In genomic region chr6:144528605-144529425, GRCh38 we compare ENCODE assay signal across 12 cellular contexts.
DNase-seq lines count a peak whose midpoint lies in the region; ATAC-seq and TF ChIP-seq lines count a peak whose summit lies in the region.
"Had no signal": no experiment of that assay in that cellular context is flagged by ENCODE, and none has a peak within 500 bp of the region (broad histone marks: within the 10 kb centered on the region; RNA-seq: fewer than 3 reads in every experiment).

No MANE protein-coding gene starts in this region.

- peaks cover 27 to 55% of the 10 kb centered on the region in 2 donors for H3K36me3 Mint-ChIP-seq in stimulated activated naive B cell treated with anti-CD40 and anti-IgM and Interleukin-4, amounts not matched to agents 10 μg/mL and 1 μg/mL and 100 μg/mL, for 72 hours

- no peak for TF ChIP-seq CTCF in fibroblast of the aortic adventitia (IDR thresholded peaks at IDR 0.05; ENCODE audit: insufficient read depth, low read length)

- H3K4me3 ChIP-seq in right cardiac atrium (ENCODE audit: low read length) (no peak overlapping the region), fibroblast of the aortic adventitia (ENCODE audit: low read depth, low read length) (no peak overlapping the region)

- WGBS in right cardiac atrium = 88% methylated on average over 11 of the region's 11 CpGs

- H3K9me3 ChIP-seq in right cardiac atrium (ENCODE audit: control insufficient read depth, low read length) = no peaks in the 10 kb centered on the region

- no peak overlapping the region for H3K27ac ChIP-seq in right cardiac atrium (ENCODE audit: low read length)
- H3K27ac ChIP-seq: HL-60 had no signal

- ATAC-seq in left ventricle myocardium superior (no peak), right cardiac atrium (no peak), HG02885 (IDR thresholded peaks at IDR 0.05; ENCODE audit: poor library complexity, unreplicated experiment) (no peak)
- peak; percentile 42 to 65 for ATAC-seq in stimulated activated naive B cell treated with anti-CD40 and anti-IgM and Interleukin-4, amounts not matched to agents 10 μg/mL and 1 μg/mL and 100 μg/mL, for 72 hours (replicated peaks)
- ATAC-seq: activated T-cell treated with anti-CD3 and anti-CD28 coated beads, Interleukin-2, amount 50 U/mL, for 4 hours; effector memory CD8-positive, alpha-beta T cell had no signal

- no peaks in the 10 kb centered on the region for H3K27me3 ChIP-seq in right cardiac atrium (ENCODE audit: control insufficient read depth, insufficient read depth)

- peaks cover 8 to 11% of the 10 kb centered on the region in 2 donors for H3K4me1 Mint-ChIP-seq in stimulated activated naive B cell treated with anti-CD40 and anti-IgM and Interleukin-4, amounts not matched to agents 10 μg/mL and 1 μg/mL and 100 μg/mL, for 72 hours

- H3K27ac Mint-ChIP-seq in stimulated activated naive B cell treated with anti-CD40 and anti-IgM and Interleukin-4, amounts not matched to agents 10 μg/mL and 1 μg/mL and 100 μg/mL, for 72 hours = peak overlapping the region; percentile 42

- H3K4me1 ChIP-seq in right cardiac atrium (ENCODE audit: control insufficient read depth, insufficient read depth, low read length) = peaks cover 3% of the 10 kb centered on the region

- H3K4me3 Mint-ChIP-seq in stimulated activated naive B cell treated with anti-CD40 and anti-IgM and Interleukin-4, amounts not matched to agents 10 μg/mL and 1 μg/mL and 100 μg/mL, for 72 hours = no peak overlapping the region
- H3K4me3 Mint-ChIP-seq: activated T-cell treated with anti-CD3 and anti-CD28 coated beads, Interleukin-2, amount 50 U/mL, for 4 hours; effector memory CD8-positive, alpha-beta T cell had no signal

- DNase-seq in left ventricle myocardium superior = peak; percentile 31
- DNase-seq in right cardiac atrium = no peak
- peak; percentile 34 for DNase-seq in SK-N-DZ (ENCODE audit: low spot score)
- DNase-seq in fibroblast of the aortic adventitia (ENCODE audit: low read depth) = peak; percentile 29
- DNase-seq in stimulated activated naive B cell treated with anti-CD40 and anti-IgM and Interleukin-4, amounts not matched to agents 10 μg/mL and 1 μg/mL and 100 μg/mL, for 72 hours = peak; percentile 3
- no peak for DNase-seq in SIG-M5 treated with dmso at 0.1 percent for 504 hours (lab: John Stamatoyannopoulos, UW; ENCODE audit: unreplicated experiment)
- no peak for DNase-seq in GF-D8 (lab: John Stamatoyannopoulos, UW)
- DNase-seq: activated T-cell treated with anti-CD3 and anti-CD28 coated beads, Interleukin-2, amount 50 U/mL, for 4 hours; effector memory CD8-positive, alpha-beta T cell; T-helper 9 cell had no signal

- H3K9me3 Mint-ChIP-seq in stimulated activated naive B cell treated with anti-CD40 and anti-IgM and Interleukin-4, amounts not matched to agents 10 μg/mL and 1 μg/mL and 100 μg/mL, for 72 hours = peaks cover 0 to 2% of the 10 kb centered on the region in 2 donors
- H3K9me3 Mint-ChIP-seq: activated T-cell treated with anti-CD3 and anti-CD28 coated beads, Interleukin-2, amount 50 U/mL, for 4 hours; effector memory CD8-positive, alpha-beta T cell had no signal

- intact Hi-C loops in left ventricle myocardium superior (cut with micrococcal nuclease) (no loop called here), right cardiac atrium (cut with DNase I) (no loop called here)

- no peaks in the 10 kb centered on the region for H3K27me3 Mint-ChIP-seq in stimulated activated naive B cell treated with anti-CD40 and anti-IgM and Interleukin-4, amounts not matched to agents 10 μg/mL and 1 μg/mL and 100 μg/mL, for 72 hours
- H3K27me3 Mint-ChIP-seq: effector memory CD8-positive, alpha-beta T cell had no signal

Comparison
In these comparisons a context has a peak if more than half of its experiments do, and no peak if none do; other contexts are left out.
1. DNase-seq: peak in left ventricle myocardium superior (single experiment), SK-N-DZ (single experiment), fibroblast of the aortic adventitia (single experiment) and stimulated activated naive B cell treated with anti-CD40 and anti-IgM and Interleukin-4, amounts not matched to agents 10 μg/mL and 1 μg/mL and 100 μg/mL, for 72 hours (single experiment); none in right cardiac atrium (0 of 3), SIG-M5 treated with dmso at 0.1 percent for 504 hours (single experiment) and GF-D8 (single experiment).
2. ATAC-seq: peak in stimulated activated naive B cell treated with anti-CD40 and anti-IgM and Interleukin-4, amounts not matched to agents 10 μg/mL and 1 μg/mL and 100 μg/mL, for 72 hours (2 of 2); none in left ventricle myocardium superior (single experiment), right cardiac atrium (0 of 2) and HG02885 (single experiment).